8 cellular contexts compared by ENCODE assay signal in the genomic region with DNA sequence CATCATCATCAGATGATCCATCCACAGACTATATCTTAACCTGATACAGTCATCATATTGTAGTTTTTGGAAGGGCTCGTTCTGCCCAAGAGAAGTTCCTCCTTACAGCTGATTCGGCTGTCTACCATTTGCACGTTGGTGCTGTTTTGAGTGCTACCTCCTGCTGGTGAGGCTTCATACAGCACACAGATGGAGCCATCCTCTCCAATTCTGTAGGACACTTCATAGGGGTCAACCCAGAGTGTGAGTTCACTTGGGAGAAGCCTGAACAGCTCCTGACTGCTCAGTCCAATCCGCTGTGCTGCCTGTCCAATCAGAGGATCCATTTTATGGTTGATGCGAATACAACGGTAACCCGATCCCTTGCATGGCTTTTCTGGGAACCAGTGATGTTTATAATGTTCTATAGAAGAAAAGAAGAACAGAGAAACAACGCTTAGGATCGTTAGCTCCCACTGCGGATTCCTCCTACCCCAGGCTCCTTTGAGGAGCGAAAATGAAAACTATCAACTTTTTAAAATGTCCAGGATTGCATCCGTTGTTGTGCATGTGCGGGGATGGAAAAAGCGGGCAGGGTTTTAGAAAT. TPM values are rescaled to one million over a fixed set of nuclear protein-coding genes. Genes with fewer than 3 reads are reported as not detected.
DNase-seq lines count a peak whose midpoint lies in the region; ATAC-seq and TF ChIP-seq lines count a peak whose summit lies in the region.

No MANE protein-coding gene starts in this region.

- POLR2A ChIA-PET in HEK293T (lab: Yijun Ruan, JAX) = interaction anchor here (0.8 to 3.6 kb wide), 21 partner anchors 8 to 762 kb away, joined by 3 to 48 read pairs (median 6); no protein-coding TSS in a partner anchor

- H3K4me1 Mint-ChIP-seq in T-helper 2 cell treated with Interferon-gamma antibody and Interleukin-4, amounts not matched to agents 5 μg/mL and 100 μg/mL, for 36 hours (ENCODE audit: low read depth) = peaks cover 38% of the 10 kb centered on the region

- peak; percentile 56 to 71 (median 63) for TF ChIP-seq CTCF in ascending aorta (IDR thresholded peaks at IDR 0.05)

- H3K27ac Mint-ChIP-seq in T-helper 2 cell treated with Interferon-gamma antibody and Interleukin-4, amounts not matched to agents 5 μg/mL and 100 μg/mL, for 36 hours = peak overlapping the region; percentile 99

- no peaks in the 10 kb centered on the region for H3K9me3 ChIP-seq in ascending aorta

- peak overlapping the region; percentile 99 for H3K4me3 Mint-ChIP-seq in T-helper 2 cell treated with Interferon-gamma antibody and Interleukin-4, amounts not matched to agents 5 μg/mL and 100 μg/mL, for 36 hours

- peak overlapping the region; percentile 99 to 100 for H3K27ac ChIP-seq in ascending aorta
- H3K27ac ChIP-seq in rectal smooth muscle tissue (ENCODE audit: low read depth, low read length) = peak overlapping the region; percentile 88

- H3K36me3 Mint-ChIP-seq in T-helper 2 cell treated with Interferon-gamma antibody and Interleukin-4, amounts not matched to agents 5 μg/mL and 100 μg/mL, for 36 hours (ENCODE audit: low read depth) = peaks cover 68% of the 10 kb centered on the region

- peak overlapping the region; percentile 94 to 95 for H3K4me3 ChIP-seq in ascending aorta
- H3K4me3 ChIP-seq in rectal smooth muscle tissue (ENCODE audit: low read length) = peak overlapping the region; percentile 88

- H3K4me1 ChIP-seq in ascending aorta (peaks cover 0 to 3% of the 10 kb centered on the region in 2 donors), rectal smooth muscle tissue (ENCODE audit: control insufficient read depth, insufficient read depth, low read length) (peaks cover 8% of the 10 kb centered on the region)

- H3K27me3 ChIP-seq in ascending aorta (no peaks in the 10 kb centered on the region), rectal smooth muscle tissue (ENCODE audit: control insufficient read depth, insufficient read depth, low read length) (no peaks in the 10 kb centered on the region)

- CTCF ChIA-PET in HEK293T (lab: Yijun Ruan, JAX) = interaction anchor here (0.7 to 1.2 kb wide), 4 partner anchors 17 to 763 kb away, joined by 3 to 6 read pairs (median 3); no protein-coding TSS in a partner anchor

- H3K9ac ChIP-seq in rectal smooth muscle tissue (ENCODE audit: low read length) = peak overlapping the region; percentile 90

- H3K27me3 Mint-ChIP-seq in T-helper 2 cell treated with Interferon-gamma antibody and Interleukin-4, amounts not matched to agents 5 μg/mL and 100 μg/mL, for 36 hours (ENCODE audit: low read depth) = peaks cover 4% of the 10 kb centered on the region

- ATAC-seq in HG02884 (IDR thresholded peaks at IDR 0.05; ENCODE audit: unreplicated experiment) = no peak

- DNase-seq in DMS79 (lab: John Stamatoyannopoulos, UW) (peak; percentile 82), HEK293T (ENCODE audit: extremely low spot score) (peak; percentile 57), NCI-H187 (lab: John Stamatoyannopoulos, UW) (peak; percentile 70 to 90), ascending aorta (ENCODE audit: low spot score in 2 of 2) (peak; percentile 49 to 83), hepatic stellate cell (ENCODE audit: low spot score) (peak; percentile 78)
- DNase-seq in T-helper 2 cell treated with Interferon-gamma antibody and Interleukin-4, amounts not matched to agents 5 μg/mL and 100 μg/mL, for 36 hours (ENCODE audit: low spot score) = peak; percentile 71

- no peaks in the 10 kb centered on the region for H3K9me3 Mint-ChIP-seq in T-helper 2 cell treated with Interferon-gamma antibody and Interleukin-4, amounts not matched to agents 5 μg/mL and 100 μg/mL, for 36 hours

- intact Hi-C loops in ascending aorta (cut with DNase I) = loop anchor here (2.0 to 5.0 kb wide), 6 partner anchors 83 to 565 kb away; no protein-coding TSS in a partner anchor

- H3K36me3 ChIP-seq in ascending aorta (peaks cover 0 to 28% of the 10 kb centered on the region in 2 donors), rectal smooth muscle tissue (ENCODE audit: control insufficient read depth, insufficient read depth, low read length) (peaks cover 4% of the 10 kb centered on the region)

TF ChIP-seq in HEK293T, 16 proteins besides CTCF, POLR2A, EP300 and RAD21:
- TF ChIP-seq CTBP1 (IDR thresholded peaks at IDR 0.05; ENCODE audit: borderline replicate concordance) = 0 out of 2 replicates have a peak, but pooled peaks have one; percentile 39
- TF ChIP-seq SUZ12 (IDR thresholded peaks at IDR 0.05) = no peak

RNA-seq across cellular contexts. Expression of a gene that starts 1.5 kb away (rescaled TPM):
- total RNA-seq in ascending aorta = 17.3 TPM
